Comparison of ENCODE assay signal across 13 cellular contexts in the genomic region with DNA sequence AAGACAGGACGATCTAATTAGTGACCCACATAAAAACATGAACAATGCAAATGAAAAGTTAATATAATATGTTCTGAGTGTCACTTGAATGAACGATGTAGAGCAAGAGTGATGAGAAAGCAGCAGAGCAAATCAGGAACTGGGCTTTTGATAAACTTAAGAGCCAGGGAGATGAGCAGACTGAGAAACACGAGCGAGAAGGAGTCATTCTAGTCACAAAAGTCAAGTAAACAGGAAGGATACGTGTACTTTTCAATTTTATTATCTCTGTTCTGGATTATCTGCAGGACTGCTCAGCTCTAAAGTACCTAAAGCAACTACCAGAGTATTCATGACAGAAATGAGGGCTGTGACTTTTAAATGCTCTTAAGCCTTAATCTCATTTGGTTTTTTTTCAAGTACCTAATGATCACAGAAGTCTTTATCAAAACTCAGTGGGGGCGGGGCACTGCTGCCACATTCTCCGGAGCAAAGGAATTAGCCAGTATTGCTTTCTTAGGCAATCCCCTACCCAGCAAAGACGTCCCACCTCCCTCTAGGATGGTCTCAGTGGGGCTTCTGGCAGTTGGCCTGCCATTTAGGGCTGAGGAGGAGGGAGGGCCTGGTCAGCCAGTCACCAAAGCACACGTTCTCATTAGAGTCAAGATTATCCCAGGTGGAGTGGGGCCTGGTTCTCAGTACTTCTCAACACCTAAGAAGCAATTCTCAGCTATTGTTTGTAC. TPM values are rescaled to one million over a fixed set of nuclear protein-coding genes. Genes with fewer than 3 reads are reported as not detected.
DNase-seq lines count a peak whose midpoint lies in the region; TF ChIP-seq lines count a peak whose summit lies in the region.
"Had no signal": no experiment of that assay in that cellular context is flagged by ENCODE, and none has a peak within 500 bp of the region (broad histone marks: within the 10 kb centered on the region; RNA-seq: fewer than 3 reads in every experiment).

No MANE protein-coding gene starts in this region.

- H3K9me2 ChIP-seq in hepatocyte (replicated peaks; ENCODE audit: insufficient read depth), result no peaks in the 10 kb centered on the region

- H3K9me3 ChIP-seq in hepatocyte (ENCODE audit: low read depth), result no peaks in the 10 kb centered on the region
- no peaks in the 10 kb centered on the region for H3K9me3 ChIP-seq in spleen

- H2AFZ ChIP-seq in hepatocyte, result no peak overlapping the region

- peak overlapping the region; percentile 50 for H3K27ac ChIP-seq in hepatocyte
- peak overlapping the region in 5 of 8 donors; percentile 26 to 74 (median 54) for H3K27ac ChIP-seq in spleen
- H3K27ac ChIP-seq: KMS-11 had no signal

- peaks cover 100% of the 10 kb centered on the region for H3K79me2 ChIP-seq in hepatocyte

- H4K20me1 ChIP-seq in hepatocyte (ENCODE audit: insufficient read depth, poor library complexity, severe bottlenecking), result peaks cover 64% of the 10 kb centered on the region

- peak overlapping the region; percentile 85 for H3K4me2 ChIP-seq in hepatocyte
- H3K4me2 ChIP-seq: KMS-11 had no signal

- H3K4me3 Mint-ChIP-seq in T-helper 2 cell treated with Interferon-gamma antibody and Interleukin-4, amounts not matched to agents 5 μg/mL and 100 μg/mL, for 36 hours, result no peak overlapping the region
- H3K4me3 Mint-ChIP-seq: nephron had no signal

- H3K27me3 ChIP-seq in H7 (ENCODE audit: control insufficient read depth, insufficient read depth, low read length), result no peaks in the 10 kb centered on the region
- no peaks in the 10 kb centered on the region for H3K27me3 ChIP-seq in hepatocyte
- H3K27me3 ChIP-seq in spleen (replicated peaks in 1 of 7), result no peaks in the 10 kb centered on the region

- peaks cover 71% of the 10 kb centered on the region for H3K4me1 Mint-ChIP-seq in T-helper 2 cell treated with Interferon-gamma antibody and Interleukin-4, amounts not matched to agents 5 μg/mL and 100 μg/mL, for 36 hours (ENCODE audit: low read depth)

- no peak for TF ChIP-seq POLR2A in spleen (IDR thresholded peaks at IDR 0.05)

- 35% methylated on average over 9 of the region's 9 CpGs for WGBS in hepatocyte (ENCODE audit: low lambda C conversion rate, missing lambda C conversion rate)
- 54 to 68% (median 63%) methylated on average over 9 of the region's 9 CpGs for WGBS in spleen, 5 donors

- H3K4me3 ChIP-seq in H7 (ENCODE audit: insufficient read depth, low read depth, low read length) (no peak overlapping the region), hepatocyte (no peak overlapping the region), spleen (peak overlapping the region in 1 of 8 donors; percentile 17)

- intact Hi-C loops in spleen (cut with DNase I; ENCODE audit: low total_unique reads), result no loop called here

- H3K4me1 ChIP-seq in hepatocyte (ENCODE audit: insufficient read depth) (peaks cover 42% of the 10 kb centered on the region), spleen (peaks cover 13 to 100% (median 71%) of the 10 kb centered on the region in 6 donors)

- peaks cover 33% of the 10 kb centered on the region for H3K36me3 Mint-ChIP-seq in T-helper 2 cell treated with Interferon-gamma antibody and Interleukin-4, amounts not matched to agents 5 μg/mL and 100 μg/mL, for 36 hours (ENCODE audit: low read depth)

- H3K27ac Mint-ChIP-seq in T-helper 2 cell treated with Interferon-gamma antibody and Interleukin-4, amounts not matched to agents 5 μg/mL and 100 μg/mL, for 36 hours, result peak overlapping the region; percentile 11
- H3K27ac Mint-ChIP-seq: nephron had no signal

- DNase-seq in H7, result peak; percentile 60
- DNase-seq in T-helper 2 cell treated with Interferon-gamma antibody and Interleukin-4, amounts not matched to agents 5 μg/mL and 100 μg/mL, for 36 hours (ENCODE audit: low spot score), result no peak
- DNase-seq in hepatocyte (ENCODE audit: low spot score), result no peak
- DNase-seq in spleen, result no peak
- DNase-seq in inferior parietal cortex (ENCODE audit: extremely low spot score), result no peak
- DNase-seq in NCI-H2227 (lab: John Stamatoyannopoulos, UW; ENCODE audit: unreplicated experiment), result no peak
- no peak for DNase-seq in NAMALWA (ENCODE audit: low spot score)
- DNase-seq: activated CD4-positive, alpha-beta T cell treated with anti-CD3 and anti-CD28 coated beads, Interleukin-2, amount 50 U/mL, for 1 hour; DND-41; NCI-H2171; stimulated activated CD4-positive, alpha-beta T cell treated with anti-CD3 and anti-CD28 coated beads, Interleukin-4, amount 100 ng/mL, for 1 hour had no signal

- H3K9me3 Mint-ChIP-seq in T-helper 2 cell treated with Interferon-gamma antibody and Interleukin-4, amounts not matched to agents 5 μg/mL and 100 μg/mL, for 36 hours, result no peaks in the 10 kb centered on the region
- H3K9me3 Mint-ChIP-seq: nephron had no signal

- TF ChIP-seq CTCF in hepatocyte (IDR thresholded peaks at IDR 0.05; ENCODE audit: poor library complexity), result no peak
- no peak for TF ChIP-seq CTCF in spleen (IDR thresholded peaks at IDR 0.05 in 8 of 11, conservative IDR thresholded peaks at IDR 0.05 in 3 of 11)

- no peaks in the 10 kb centered on the region for H3K27me3 Mint-ChIP-seq in T-helper 2 cell treated with Interferon-gamma antibody and Interleukin-4, amounts not matched to agents 5 μg/mL and 100 μg/mL, for 36 hours (ENCODE audit: low read depth)

- H3K36me3 ChIP-seq in H7 (replicated peaks; ENCODE audit: control insufficient read depth, insufficient read depth, low read length) (no peaks in the 10 kb centered on the region), hepatocyte (replicated peaks; ENCODE audit: insufficient read depth, low read depth) (no peaks in the 10 kb centered on the region), spleen (peaks cover 0 to 11% (median 0%) of the 10 kb centered on the region in 6 donors)

RNA-seq across cellular contexts. Expression of gene MAN1A1, which starts 8.6 kb away (rescaled TPM):
- total RNA-seq in H7 (2014; rRNA removed; shearing (Covaris generic)), result 13.2 and 14.5 TPM in 2 replicates
- total RNA-seq in hepatocyte, result 228 and 245 TPM in 2 replicates
- 112 and 117 TPM in 2 replicates for polyA plus RNA-seq in hepatocyte
- 100 to 1,000 TPM in 4 of 7 donors, 10 to 100 TPM in 3; 58.3 to 148 (median 115) TPM for total RNA-seq in spleen
- polyA plus RNA-seq in spleen, result 10 to 100 TPM in 2 of 3 donors, 1 to 10 TPM in 1; 6.0 to 15.2 (median 13.7) TPM
